2 cellular contexts compared by ENCODE assay signal in genomic region chr20:54466112-54466511, GRCh38.
TF ChIP-seq lines count a peak whose summit lies in the region.

No MANE protein-coding gene starts in this region.

TF ChIP-seq in HepG2, 621 proteins besides CTCF, POLR2A, EP300 and RAD21:
- peak; percentile 17; the same call in 1 of the 2 replicates for TF ChIP-seq RAD51 (IDR thresholded peaks at IDR 0.05; ENCODE audit: borderline replicate concordance)
- TF ChIP-seq HOXA7 (CRISPR knock-in tag; IDR thresholded peaks at IDR 0.05), result no peak
- no peak for TF ChIP-seq MAFF (IDR thresholded peaks at IDR 0.05; ENCODE audit: low read depth, low read length)
- TF ChIP-seq HMGXB4 (CRISPR knock-in tag; IDR thresholded peaks at IDR 0.05; ENCODE audit: borderline replicate concordance in 1 of 2, low read depth in 1 of 2), result no peak
- TF ChIP-seq ATF3 (CRISPR knock-in tag; IDR thresholded peaks at IDR 0.05), result no peak
- TF ChIP-seq ZNF615 (CRISPR knock-in tag; IDR thresholded peaks at IDR 0.05; ENCODE audit: borderline replicate concordance), result no peak
- TF ChIP-seq KAT8 (CRISPR knock-in tag; IDR thresholded peaks at IDR 0.05), result no peak
- no peak for TF ChIP-seq ZNF674 (CRISPR knock-in tag; IDR thresholded peaks at IDR 0.05; ENCODE audit: low read depth)
- TF ChIP-seq MYNN (CRISPR knock-in tag; IDR thresholded peaks at IDR 0.05; ENCODE audit: low read depth), result no peak
- TF ChIP-seq DR1 (CRISPR knock-in tag; IDR thresholded peaks at IDR 0.05), result no peak
- TF ChIP-seq HES4 (CRISPR knock-in tag; IDR thresholded peaks at IDR 0.05; ENCODE audit: borderline replicate concordance), result no peak
- TF ChIP-seq YY1 (IDR thresholded peaks at IDR 0.05; ENCODE audit: insufficient read depth, insufficient replicate concordance, low read depth, low read length), result no peak
- TF ChIP-seq, protein P1, sequence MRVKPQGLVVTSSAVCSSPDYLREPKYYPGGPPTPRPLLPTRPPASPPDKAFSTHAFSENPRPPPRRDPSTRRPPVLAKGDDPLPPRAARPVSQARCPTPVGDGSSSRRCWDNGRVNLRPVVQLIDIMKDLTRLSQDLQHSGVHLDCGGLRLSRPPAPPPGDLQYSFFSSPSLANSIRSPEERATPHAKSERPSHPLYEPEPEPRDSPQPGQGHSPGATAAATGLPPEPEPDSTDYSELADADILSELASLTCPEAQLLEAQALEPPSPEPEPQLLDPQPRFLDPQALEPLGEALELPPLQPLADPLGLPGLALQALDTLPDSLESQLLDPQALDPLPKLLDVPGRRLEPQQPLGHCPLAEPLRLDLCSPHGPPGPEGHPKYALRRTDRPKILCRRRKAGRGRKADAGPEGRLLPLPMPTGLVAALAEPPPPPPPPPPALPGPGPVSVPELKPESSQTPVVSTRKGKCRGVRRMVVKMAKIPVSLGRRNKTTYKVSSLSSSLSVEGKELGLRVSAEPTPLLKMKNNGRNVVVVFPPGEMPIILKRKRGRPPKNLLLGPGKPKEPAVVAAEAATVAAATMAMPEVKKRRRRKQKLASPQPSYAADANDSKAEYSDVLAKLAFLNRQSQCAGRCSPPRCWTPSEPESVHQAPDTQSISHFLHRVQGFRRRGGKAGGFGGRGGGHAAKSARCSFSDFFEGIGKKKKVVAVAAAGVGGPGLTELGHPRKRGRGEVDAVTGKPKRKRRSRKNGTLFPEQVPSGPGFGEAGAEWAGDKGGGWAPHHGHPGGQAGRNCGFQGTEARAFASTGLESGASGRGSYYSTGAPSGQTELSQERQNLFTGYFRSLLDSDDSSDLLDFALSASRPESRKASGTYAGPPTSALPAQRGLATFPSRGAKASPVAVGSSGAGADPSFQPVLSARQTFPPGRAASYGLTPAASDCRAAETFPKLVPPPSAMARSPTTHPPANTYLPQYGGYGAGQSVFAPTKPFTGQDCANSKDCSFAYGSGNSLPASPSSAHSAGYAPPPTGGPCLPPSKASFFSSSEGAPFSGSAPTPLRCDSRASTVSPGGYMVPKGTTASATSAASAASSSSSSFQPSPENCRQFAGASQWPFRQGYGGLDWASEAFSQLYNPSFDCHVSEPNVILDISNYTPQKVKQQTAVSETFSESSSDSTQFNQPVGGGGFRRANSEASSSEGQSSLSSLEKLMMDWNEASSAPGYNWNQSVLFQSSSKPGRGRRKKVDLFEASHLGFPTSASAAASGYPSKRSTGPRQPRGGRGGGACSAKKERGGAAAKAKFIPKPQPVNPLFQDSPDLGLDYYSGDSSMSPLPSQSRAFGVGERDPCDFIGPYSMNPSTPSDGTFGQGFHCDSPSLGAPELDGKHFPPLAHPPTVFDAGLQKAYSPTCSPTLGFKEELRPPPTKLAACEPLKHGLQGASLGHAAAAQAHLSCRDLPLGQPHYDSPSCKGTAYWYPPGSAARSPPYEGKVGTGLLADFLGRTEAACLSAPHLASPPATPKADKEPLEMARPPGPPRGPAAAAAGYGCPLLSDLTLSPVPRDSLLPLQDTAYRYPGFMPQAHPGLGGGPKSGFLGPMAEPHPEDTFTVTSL (CRISPR knock-in tag; IDR thresholded peaks at IDR 0.05; ENCODE audit: borderline replicate concordance), result no peak
- peak; percentile 31; the same call in 1 of the 2 replicates for TF ChIP-seq ATF7 (IDR thresholded peaks at IDR 0.05)
- no peak for TF ChIP-seq ATF7 (CRISPR knock-in tag; IDR thresholded peaks at IDR 0.05)
- TF ChIP-seq KAT2B (IDR thresholded peaks at IDR 0.05; ENCODE audit: borderline replicate concordance, low read depth, low read length), result no peak

TF ChIP-seq in H1, 55 proteins besides CTCF, POLR2A, EP300 and RAD21:
- TF ChIP-seq SP2 (IDR thresholded peaks at IDR 0.05; ENCODE audit: low read length), result no peak
- no peak for TF ChIP-seq HDAC2 (IDR thresholded peaks at IDR 0.05; ENCODE audit: borderline replicate concordance in 1 of 2, low read depth in 2 of 2, low read length in 2 of 2)
- TF ChIP-seq JUND (IDR thresholded peaks at IDR 0.05; ENCODE audit: low read length), result no peak
- no peak for TF ChIP-seq NANOG (IDR thresholded peaks at IDR 0.05; ENCODE audit: insufficient read depth, low read depth, low read length, poor library complexity, severe bottlenecking)
- TF ChIP-seq RXRA (IDR thresholded peaks at IDR 0.05; ENCODE audit: insufficient read depth, low read depth, low read length), result no peak
- no peak for TF ChIP-seq SUZ12 (IDR thresholded peaks at IDR 0.05; ENCODE audit: low read length)
- TF ChIP-seq SIN3A (conservative IDR thresholded peaks at IDR 0.05 in 1 of 2, IDR thresholded peaks at IDR 0.05 in 1 of 2; ENCODE audit: low read depth in 1 of 2, low read length in 2 of 2), result no peak
- TF ChIP-seq CBX5 (IDR thresholded peaks at IDR 0.05; ENCODE audit: low read depth, low read length), result no peak
TF ChIP-seq in H1: peak in this region for 0.
